Comparison of ENCODE assay signal across 1 cellular context in genomic region chr4:84218002-84218401, GRCh38.
TF ChIP-seq lines count a peak whose summit lies in the region.

No MANE protein-coding gene starts in this region.

TF ChIP-seq in GM23338, 12 proteins besides CTCF, POLR2A, EP300 and RAD21:
- TF ChIP-seq REST (IDR thresholded peaks at IDR 0.05; ENCODE audit: unreplicated experiment) (no peak), STAT1 (IDR thresholded peaks at IDR 0.05; ENCODE audit: unreplicated experiment) (no peak)
- TF ChIP-seq, protein P1, sequence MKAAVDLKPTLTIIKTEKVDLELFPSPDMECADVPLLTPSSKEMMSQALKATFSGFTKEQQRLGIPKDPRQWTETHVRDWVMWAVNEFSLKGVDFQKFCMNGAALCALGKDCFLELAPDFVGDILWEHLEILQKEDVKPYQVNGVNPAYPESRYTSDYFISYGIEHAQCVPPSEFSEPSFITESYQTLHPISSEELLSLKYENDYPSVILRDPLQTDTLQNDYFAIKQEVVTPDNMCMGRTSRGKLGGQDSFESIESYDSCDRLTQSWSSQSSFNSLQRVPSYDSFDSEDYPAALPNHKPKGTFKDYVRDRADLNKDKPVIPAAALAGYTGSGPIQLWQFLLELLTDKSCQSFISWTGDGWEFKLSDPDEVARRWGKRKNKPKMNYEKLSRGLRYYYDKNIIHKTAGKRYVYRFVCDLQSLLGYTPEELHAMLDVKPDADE (IDR thresholded peaks at IDR 0.05), result no peak
